Comparison of ENCODE assay signal across 8 cellular contexts in the genomic region with DNA sequence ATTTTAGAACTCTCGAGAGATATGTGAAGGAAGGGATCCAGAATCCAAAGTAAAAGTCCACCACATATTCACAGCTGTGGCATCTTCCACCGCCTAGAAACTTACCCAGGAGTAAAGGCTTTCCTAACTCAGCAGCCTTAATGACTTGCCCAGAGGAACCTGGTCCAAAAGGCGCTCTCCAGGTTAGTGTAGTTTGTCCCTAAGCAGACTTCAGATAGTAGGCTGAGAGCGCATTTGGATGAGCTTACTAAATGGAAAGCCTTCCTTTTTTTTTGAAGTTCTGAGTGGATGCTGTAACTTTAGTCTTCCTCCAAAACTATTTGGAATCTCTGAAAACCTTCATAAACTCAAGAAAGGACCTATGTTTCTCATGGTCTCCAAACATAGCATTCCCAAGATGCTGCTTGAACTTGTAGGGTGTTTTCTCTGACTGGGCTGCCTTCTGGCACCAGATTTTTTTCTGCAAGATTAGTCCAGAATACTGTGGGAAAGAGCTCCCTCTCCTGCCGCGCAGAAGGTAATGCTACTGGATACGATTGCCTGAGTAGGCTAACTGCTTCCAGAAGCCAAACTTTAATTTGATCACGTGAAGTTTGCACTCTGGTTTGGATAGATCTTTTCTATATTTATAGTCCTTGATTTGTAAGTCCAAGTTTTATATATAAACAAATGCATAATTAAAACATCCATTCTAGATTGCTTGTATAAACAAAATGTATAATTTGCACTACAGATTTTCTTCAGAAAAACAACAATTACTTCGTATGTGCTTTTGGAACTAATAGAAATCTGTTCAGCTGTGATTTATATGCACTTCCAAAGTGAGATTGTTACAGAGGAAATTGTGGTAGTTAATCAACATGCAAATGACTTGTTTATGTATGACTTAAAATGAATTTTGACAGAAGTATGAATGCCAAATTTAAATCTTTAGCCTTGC. TPM values are rescaled to one million over a fixed set of nuclear protein-coding genes. Genes with fewer than 3 reads are reported as not detected.
DNase-seq lines count a peak whose midpoint lies in the region; ATAC-seq lines count a peak whose summit lies in the region.

No MANE protein-coding gene starts in this region.

- ATAC-seq in HG02588 (IDR thresholded peaks at IDR 0.05; ENCODE audit: unreplicated experiment), result peak; percentile 63

- no peaks in the 10 kb centered on the region for H3K36me3 Mint-ChIP-seq in activated CD4-positive, alpha-beta T cell treated with anti-CD3 and anti-CD28 coated beads, Interleukin-2, amount 10 ng/mL, durations not matched to agents 7 days and 5 days (ENCODE audit: low read depth)

- CTCF ChIA-PET in activated CD4-positive, alpha-beta T cell treated with anti-CD3 and anti-CD28 coated beads, Interleukin-2, amount 10 ng/mL, durations not matched to agents 7 days and 5 days (lab: Charles Lee), result interaction anchor here (0.6 kb wide), 1 partner anchor 303 kb away, joined by 3 read pairs; no protein-coding TSS in a partner anchor

- H3K4me3 Mint-ChIP-seq in activated CD4-positive, alpha-beta T cell treated with anti-CD3 and anti-CD28 coated beads, Interleukin-2, amount 10 ng/mL, durations not matched to agents 7 days and 5 days, result no peak overlapping the region

- H3K27ac Mint-ChIP-seq in activated CD4-positive, alpha-beta T cell treated with anti-CD3 and anti-CD28 coated beads, Interleukin-2, amount 10 ng/mL, durations not matched to agents 7 days and 5 days, result no peak overlapping the region

- no peaks in the 10 kb centered on the region for H3K9me3 Mint-ChIP-seq in activated CD4-positive, alpha-beta T cell treated with anti-CD3 and anti-CD28 coated beads, Interleukin-2, amount 10 ng/mL, durations not matched to agents 7 days and 5 days

- H3K36me3 ChIP-seq in SK-N-MC (ENCODE audit: insufficient read depth, low read length), result no peaks in the 10 kb centered on the region
- H3K36me3 ChIP-seq in neuron (ENCODE audit: insufficient read depth, low read length), result no peaks in the 10 kb centered on the region

- no peaks in the 10 kb centered on the region for H3K9me3 ChIP-seq in SK-N-MC (ENCODE audit: low read depth, low read length)
- H3K9me3 ChIP-seq in neuron (ENCODE audit: low read length), result no peaks in the 10 kb centered on the region

- H3K4me3 ChIP-seq in SK-N-MC (no peak overlapping the region), neuron (ENCODE audit: low read length) (no peak overlapping the region)

- H3K9ac ChIP-seq in SK-N-MC (ENCODE audit: insufficient read length), result no peak overlapping the region

- H2AFZ ChIP-seq in neuron (ENCODE audit: low read depth, low read length), result peak overlapping the region; percentile 1

- H3K27ac ChIP-seq in SK-N-MC, result no peak overlapping the region

- H3K4me1 ChIP-seq in neuron (ENCODE audit: insufficient read depth, low read length), result peaks cover 3% of the 10 kb centered on the region

- DNase-seq in activated CD4-positive, alpha-beta T cell treated with anti-CD3 and anti-CD28 coated beads, Interleukin-2, amount 10 ng/mL, durations not matched to agents 7 days and 5 days, result peak; percentile 26
- DNase-seq in activated CD4-positive, alpha-beta T cell treated with anti-CD3 and anti-CD28 coated beads for 1 hour, result no peak
- peak; percentile 55 for DNase-seq in NCI-H1092 treated with DMSO at 0.1 percent for 48 hours (lab: John Stamatoyannopoulos, UW)
- peak; percentile 35 for DNase-seq in SK-N-MC (ENCODE audit: low read depth, low spot score)
- peak; percentile 59 for DNase-seq in fibroblast of gingiva (ENCODE audit: low read depth)
- no peak for DNase-seq in stimulated activated CD4-positive, alpha-beta T cell treated with anti-CD3 and anti-CD28 coated beads, Interleukin-4, amount 100 ng/mL, for 24 hours

- H3K27me3 Mint-ChIP-seq in activated CD4-positive, alpha-beta T cell treated with anti-CD3 and anti-CD28 coated beads, Interleukin-2, amount 10 ng/mL, durations not matched to agents 7 days and 5 days, result peaks cover 13% of the 10 kb centered on the region

- H3K27me3 ChIP-seq in neuron (ENCODE audit: insufficient read depth, low read length), result no peaks in the 10 kb centered on the region

- no peaks in the 10 kb centered on the region for H3K4me1 Mint-ChIP-seq in activated CD4-positive, alpha-beta T cell treated with anti-CD3 and anti-CD28 coated beads, Interleukin-2, amount 10 ng/mL, durations not matched to agents 7 days and 5 days

- POLR2A ChIA-PET in activated CD4-positive, alpha-beta T cell treated with anti-CD3 and anti-CD28 coated beads, Interleukin-2, amount 10 ng/mL, durations not matched to agents 7 days and 5 days (lab: Charles Lee), result no interaction called here

RNA-seq across cellular contexts. Expression of gene GPR37, which starts 19.6 kb away (rescaled TPM):
- total RNA-seq in activated CD4-positive, alpha-beta T cell treated with anti-CD3 and anti-CD28 coated beads, Interleukin-2, amount 10 ng/mL, durations not matched to agents 7 days and 5 days, result not detected

Comparison
In these comparisons a context has a peak if more than half of its experiments do, and no peak if none do; other contexts are left out.
1. DNase-seq: peak in activated CD4-positive, alpha-beta T cell treated with anti-CD3 and anti-CD28 coated beads, Interleukin-2, amount 10 ng/mL, durations not matched to agents 7 days and 5 days (single experiment), NCI-H1092 treated with DMSO at 0.1 percent for 48 hours (single experiment), SK-N-MC (single experiment) and fibroblast of gingiva (single experiment); none in activated CD4-positive, alpha-beta T cell treated with anti-CD3 and anti-CD28 coated beads for 1 hour (single experiment) and stimulated activated CD4-positive, alpha-beta T cell treated with anti-CD3 and anti-CD28 coated beads, Interleukin-4, amount 100 ng/mL, for 24 hours (single experiment).